26 cellular contexts compared by ENCODE assay signal in the genomic region with DNA sequence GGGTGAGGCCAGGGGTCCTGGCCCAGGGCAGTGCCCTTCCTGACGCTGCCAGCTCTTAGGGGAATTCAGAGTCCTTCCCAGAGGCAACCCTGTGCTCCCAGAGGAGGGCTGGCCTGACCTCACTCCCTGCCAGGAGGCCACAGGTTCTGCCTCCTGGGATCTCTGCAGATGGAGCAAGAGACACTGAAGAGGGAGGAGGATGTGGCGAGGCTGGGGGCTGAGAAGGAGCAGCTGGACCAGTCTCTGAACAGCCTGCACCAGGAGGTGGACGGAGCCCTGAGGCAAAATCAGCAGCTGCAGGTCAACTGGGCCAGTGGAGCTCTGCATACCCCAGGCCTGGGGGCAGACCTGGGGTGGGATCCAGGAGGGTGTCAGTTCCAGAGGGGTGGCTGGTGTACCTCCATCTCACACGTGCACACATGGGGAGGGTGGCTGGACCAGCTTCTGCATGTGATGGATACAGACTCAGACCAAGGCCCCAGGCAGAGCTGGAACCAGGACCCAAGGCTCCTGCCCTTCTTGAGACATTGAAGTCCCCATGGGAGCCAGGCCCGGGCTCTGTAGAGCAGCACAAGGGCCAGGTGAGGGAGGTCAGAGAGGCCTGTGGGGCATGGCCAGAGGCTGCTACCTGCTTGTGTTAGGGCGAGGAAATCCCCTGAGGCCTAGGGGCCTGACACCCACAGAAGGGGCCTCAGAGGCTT. TPM values are rescaled to one million over a fixed set of nuclear protein-coding genes. Genes with fewer than 3 reads are reported as not detected.
DNase-seq lines count a peak whose midpoint lies in the region; ATAC-seq, FAIRE-seq and TF ChIP-seq lines count a peak whose summit lies in the region.
"Had no signal": no experiment of that assay in that cellular context is flagged by ENCODE, and none has a peak within 500 bp of the region (broad histone marks: within the 10 kb centered on the region; RNA-seq: fewer than 3 reads in every experiment).

No MANE protein-coding gene starts in this region.

- H3K4me3 ChIP-seq in pancreas, result no peak overlapping the region
- H3K4me3 ChIP-seq in transverse colon, result no peak overlapping the region
- H3K4me3 ChIP-seq: dorsolateral prefrontal cortex, HAP-1, ovary, SK-N-MC had no signal

- H3K27ac Mint-ChIP-seq in activated T-cell treated with anti-CD3 and anti-CD28 coated beads, Interleukin-2, amount 50 U/mL, for 72 hours, result no peak overlapping the region
- H3K27ac Mint-ChIP-seq: naive thymus-derived CD4-positive, alpha-beta T cell; T-helper 1 cell treated with Interleukin-12 subunit alpha and Interleukin-12 subunit beta and Interleukin-4 antibody, amounts not matched to agents 30 μg/mL and 1 μg/mL, for 36 hours had no signal

- H3K9me3 Mint-ChIP-seq in activated T-cell treated with anti-CD3 and anti-CD28 coated beads, Interleukin-2, amount 50 U/mL, for 72 hours, result no peaks in the 10 kb centered on the region
- H3K9me3 Mint-ChIP-seq: mesothelial cell of epicardium; T-helper 1 cell treated with Interleukin-12 subunit alpha and Interleukin-12 subunit beta and Interleukin-4 antibody, amounts not matched to agents 30 μg/mL and 1 μg/mL, for 36 hours had no signal

- FAIRE-seq in pancreas (lab: Jason Lieb, UNC), result no peak
- FAIRE-seq: astrocyte, GM12891, RCC 7860 had no signal

- H3K4me1 ChIP-seq in pancreas, result peaks cover 0 to 11% (median 0%) of the 10 kb centered on the region in 3 donors
- peaks cover 9 to 35% (median 15%) of the 10 kb centered on the region in 4 donors for H3K4me1 ChIP-seq in transverse colon
- H3K4me1 ChIP-seq: HAP-1 had no signal

- H3K27me3 ChIP-seq in pancreas (no peaks in the 10 kb centered on the region), transverse colon (peaks cover 1% of the 10 kb centered on the region)
- H3K27me3 ChIP-seq: ovary had no signal

- no peaks in the 10 kb centered on the region for H3K36me3 Mint-ChIP-seq in activated T-cell treated with anti-CD3 and anti-CD28 coated beads, Interleukin-2, amount 50 U/mL, for 72 hours (ENCODE audit: insufficient read depth in 2 of 2)
- H3K36me3 Mint-ChIP-seq: mesothelial cell of epicardium; naive thymus-derived CD4-positive, alpha-beta T cell had no signal

- in situ Hi-C loops in transverse colon (cut with MboI; ENCODE audit: low pct_ligation_motif_present in 1 of 4, low pct_unique_long_range_greater_than_20kb in 1 of 4, low sequenced_read_pairs in 3 of 4), result no loop called here

- no peak for TF ChIP-seq POLR2A in transverse colon (IDR thresholded peaks at IDR 0.05)

- H3K9me3 ChIP-seq in pancreas, result no peaks in the 10 kb centered on the region
- H3K9me3 ChIP-seq in transverse colon, result no peaks in the 10 kb centered on the region
- H3K9me3 ChIP-seq: HAP-1 had no signal

- no peaks in the 10 kb centered on the region for H3K4me1 Mint-ChIP-seq in activated T-cell treated with anti-CD3 and anti-CD28 coated beads, Interleukin-2, amount 50 U/mL, for 72 hours (ENCODE audit: low read depth)

- TF ChIP-seq CTCF in pancreas (IDR thresholded peaks at IDR 0.05) (no peak), transverse colon (IDR thresholded peaks at IDR 0.05) (no peak)

- peak overlapping the region; percentile 54 for H3K27ac ChIP-seq in caudate nucleus (ENCODE audit: low read depth, low read length)
- no peak overlapping the region for H3K27ac ChIP-seq in pancreas
- no peak overlapping the region for H3K27ac ChIP-seq in transverse colon
- H3K27ac ChIP-seq: dorsolateral prefrontal cortex, epithelial cell of prostate, HL-60, ovary had no signal

- no peaks in the 10 kb centered on the region for H3K36me3 ChIP-seq in pancreas
- no peaks in the 10 kb centered on the region for H3K36me3 ChIP-seq in transverse colon
- H3K36me3 ChIP-seq: HAP-1, ovary had no signal

- no peak for TF ChIP-seq EP300 in transverse colon (IDR thresholded peaks at IDR 0.05; ENCODE audit: low read depth)

- DNase-seq in cardiac septum (ENCODE audit: low spot score), result peak; percentile 74
- no peak for DNase-seq in left cardiac atrium
- no peak for DNase-seq in caudate nucleus (lab: John Stamatoyannopoulos, UW)
- peak in 5 of 6 donors; percentile 8 to 50 (median 20) for DNase-seq in pancreas
- peak; percentile 5 for DNase-seq in transverse colon
- DNase-seq in activated T-cell treated with anti-CD3 and anti-CD28 coated beads, Interleukin-2, amount 50 U/mL, for 72 hours, result no peak
- no peak for DNase-seq in stimulated activated CD4-positive, alpha-beta T cell treated with anti-CD3 and anti-CD28 coated beads, Interleukin-2, amount 100 ng/mL, for 24 hours
- DNase-seq: activated naive CD4-positive, alpha-beta T cell treated with anti-CD3 and anti-CD28 coated beads, Interleukin-2, amount 50 U/mL, for 16 hours; C1 segment of cervical spinal cord; Calu3; cerebellar nuclear complex; NCI-H1694 treated with DMSO at 0.1 percent for 48 hours; NCI-H526 had no signal

- intact Hi-C loops in cardiac septum (cut with DNase I) (no loop called here), left cardiac atrium (cut with DNase I) (loop anchor here in 1 of 2 donors (5.0 kb wide), 1 partner anchor 136 kb away; no protein-coding TSS in a partner anchor), pancreas (cut with DNase I) (no loop called here), transverse colon (cut with DNase I; ENCODE audit: low total_unique reads) (loop anchor here (5.0 kb wide), 1 partner anchor 859 kb away; no protein-coding TSS in a partner anchor)

- ATAC-seq in left cardiac atrium (no peak), pancreas (no peak), GM19397 (IDR thresholded peaks at IDR 0.05; ENCODE audit: unreplicated experiment) (no peak)
- ATAC-seq in activated T-cell treated with anti-CD3 and anti-CD28 coated beads, Interleukin-2, amount 50 U/mL, for 72 hours (replicated peaks in 1 of 2), result no peak
- ATAC-seq: naive thymus-derived CD4-positive, alpha-beta T cell had no signal

- H3K4me3 Mint-ChIP-seq in activated T-cell treated with anti-CD3 and anti-CD28 coated beads, Interleukin-2, amount 50 U/mL, for 72 hours, result no peak overlapping the region
- H3K4me3 Mint-ChIP-seq: mesothelial cell of epicardium; naive thymus-derived CD4-positive, alpha-beta T cell; T-helper 1 cell treated with Interleukin-12 subunit alpha and Interleukin-12 subunit beta and Interleukin-4 antibody, amounts not matched to agents 30 μg/mL and 1 μg/mL, for 36 hours had no signal

- H3K27me3 Mint-ChIP-seq in activated T-cell treated with anti-CD3 and anti-CD28 coated beads, Interleukin-2, amount 50 U/mL, for 72 hours (ENCODE audit: low read depth), result no peaks in the 10 kb centered on the region

- 83 to 85% methylated on average over 6 of the region's 6 CpGs for WGBS in pancreas, 2 donors
- WGBS in transverse colon (ENCODE audit: low coverage in 1 of 2), 2 donors, result 80 to 90% methylated on average over 1 to 6 of the region's 6 CpGs

RNA-seq across cellular contexts. Expression of gene SNED1, which starts 9.7 kb away (rescaled TPM):
- 9.7 TPM for total RNA-seq in cardiac septum
- 10 to 100 TPM; 12.2 to 31.9 TPM for total RNA-seq in left cardiac atrium
- 10 to 100 TPM in 2 of 6 donors, 1 to 10 TPM in 4; 6.6 to 19.2 (median 9.6) TPM for total RNA-seq in pancreas
- 10 to 100 TPM; 12.9 to 13.2 TPM for polyA plus RNA-seq in pancreas
- total RNA-seq in transverse colon, result 10 to 100 TPM in 3 of 4 donors, 1 to 10 TPM in 1; 8.2 to 65.5 (median 30.0) TPM
- 1 to 10 TPM in 1 of 2 donors, under 1 TPM in 1; 0.36 to 4.1 TPM for total RNA-seq in activated T-cell treated with anti-CD3 and anti-CD28 coated beads, Interleukin-2, amount 50 U/mL, for 72 hours

Comparison
In these comparisons a context has a peak if more than half of its experiments do, and no peak if none do; other contexts are left out.
1. DNase-seq: peak in cardiac septum (single experiment), pancreas (5 of 6) and transverse colon (single experiment); none in left cardiac atrium (single experiment), caudate nucleus (0 of 61), activated T-cell treated with anti-CD3 and anti-CD28 coated beads, Interleukin-2, amount 50 U/mL, for 72 hours (0 of 2) and stimulated activated CD4-positive, alpha-beta T cell treated with anti-CD3 and anti-CD28 coated beads, Interleukin-2, amount 100 ng/mL, for 24 hours (0 of 2).